Comparison of ENCODE assay signal across 13 cellular contexts in the genomic region with DNA sequence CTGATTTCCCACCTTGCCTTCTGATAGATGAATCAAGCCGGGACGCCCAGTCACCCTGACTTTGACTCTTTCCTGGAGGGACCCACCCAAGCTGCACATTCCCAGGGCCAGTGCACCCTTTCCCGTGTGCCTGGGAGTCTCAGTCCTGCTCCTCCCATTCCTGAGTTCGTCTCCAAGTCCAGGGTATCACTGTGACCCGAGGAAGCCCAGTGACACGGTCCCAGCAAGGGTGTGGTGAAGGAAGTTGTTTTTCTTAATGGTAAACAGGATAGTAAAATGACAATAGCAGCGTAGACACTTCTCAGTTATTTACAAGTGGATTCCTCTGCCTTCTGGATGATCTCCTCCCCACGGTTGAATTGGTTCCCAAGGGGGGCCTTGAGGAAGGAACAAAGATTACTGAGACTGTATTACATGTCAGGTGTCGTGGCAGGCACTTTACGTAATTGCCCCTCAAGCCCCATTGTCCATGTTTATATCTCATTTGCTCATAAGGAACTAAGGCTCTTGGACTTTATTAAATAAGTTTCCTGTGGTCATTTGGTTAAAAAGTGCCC.
"Had no signal": no experiment of that assay in that cellular context is flagged by ENCODE, and none has a peak within 500 bp of the region (broad histone marks: within the 10 kb centered on the region; RNA-seq: fewer than 3 reads in every experiment).

No MANE protein-coding gene starts in this region.

- H3K36me3 Mint-ChIP-seq: activated naive CD4-positive, alpha-beta T cell treated with anti-CD3 and anti-CD28 coated beads, Interleukin-2, amount 50 U/mL, for 72 hours; immature natural killer cell had no signal

- H3K27me3 ChIP-seq: body of pancreas, left lung, spleen had no signal

- ATAC-seq: activated CD4-positive, CD25-positive, alpha-beta regulatory T cell treated with anti-CD3 and anti-CD28 coated beads, Interleukin-2, amount 50 U/mL, for 24 hours; activated naive CD4-positive, alpha-beta T cell treated with anti-CD3 and anti-CD28 coated beads, Interleukin-2, amount 50 U/mL, for 72 hours; body of pancreas; left lung; stimulated activated naive CD8-positive, alpha-beta T cell treated with anti-CD3 and anti-CD28 coated beads, Interleukin-15, Interleukin-2, amounts not matched to agents 100 U/mL and 50 U/mL, for 24 hours had no signal

- H3K27ac ChIP-seq: body of pancreas had no signal

- H3K36me3 ChIP-seq: left lung, spleen had no signal

- DNase-seq: activated effector memory CD4-positive, alpha-beta T cell treated with Interleukin-2 at 50 U/mL for 16 hours; activated T-cell treated with anti-CD3 and anti-CD28 coated beads, Interleukin-2, amount 50 U/mL, for 1 hour; amniotic stem cell; body of pancreas; dermis blood vessel endothelial cell; immature natural killer cell; spleen; stimulated activated CD4-positive, alpha-beta T cell treated with anti-CD3 and anti-CD28 coated beads, Interleukin-2, amount 100 ng/mL, for 24 hours; stimulated activated naive CD8-positive, alpha-beta T cell treated with anti-CD3 and anti-CD28 coated beads, Interleukin-15, Interleukin-2, amounts not matched to agents 100 U/mL and 50 U/mL, for 24 hours had no signal

- H3K27me3 Mint-ChIP-seq: central memory CD8-positive, alpha-beta T cell had no signal

- H3K9me3 ChIP-seq: body of pancreas, left lung, spleen had no signal

- H3K9me3 Mint-ChIP-seq: activated naive CD4-positive, alpha-beta T cell treated with anti-CD3 and anti-CD28 coated beads, Interleukin-2, amount 50 U/mL, for 72 hours; central memory CD8-positive, alpha-beta T cell; immature natural killer cell had no signal

- H3K4me3 Mint-ChIP-seq: central memory CD8-positive, alpha-beta T cell; immature natural killer cell had no signal

- H3K4me3 ChIP-seq: body of pancreas, left lung, spleen had no signal
